ENCODE assay signal across 9 cellular contexts in the genomic region with DNA sequence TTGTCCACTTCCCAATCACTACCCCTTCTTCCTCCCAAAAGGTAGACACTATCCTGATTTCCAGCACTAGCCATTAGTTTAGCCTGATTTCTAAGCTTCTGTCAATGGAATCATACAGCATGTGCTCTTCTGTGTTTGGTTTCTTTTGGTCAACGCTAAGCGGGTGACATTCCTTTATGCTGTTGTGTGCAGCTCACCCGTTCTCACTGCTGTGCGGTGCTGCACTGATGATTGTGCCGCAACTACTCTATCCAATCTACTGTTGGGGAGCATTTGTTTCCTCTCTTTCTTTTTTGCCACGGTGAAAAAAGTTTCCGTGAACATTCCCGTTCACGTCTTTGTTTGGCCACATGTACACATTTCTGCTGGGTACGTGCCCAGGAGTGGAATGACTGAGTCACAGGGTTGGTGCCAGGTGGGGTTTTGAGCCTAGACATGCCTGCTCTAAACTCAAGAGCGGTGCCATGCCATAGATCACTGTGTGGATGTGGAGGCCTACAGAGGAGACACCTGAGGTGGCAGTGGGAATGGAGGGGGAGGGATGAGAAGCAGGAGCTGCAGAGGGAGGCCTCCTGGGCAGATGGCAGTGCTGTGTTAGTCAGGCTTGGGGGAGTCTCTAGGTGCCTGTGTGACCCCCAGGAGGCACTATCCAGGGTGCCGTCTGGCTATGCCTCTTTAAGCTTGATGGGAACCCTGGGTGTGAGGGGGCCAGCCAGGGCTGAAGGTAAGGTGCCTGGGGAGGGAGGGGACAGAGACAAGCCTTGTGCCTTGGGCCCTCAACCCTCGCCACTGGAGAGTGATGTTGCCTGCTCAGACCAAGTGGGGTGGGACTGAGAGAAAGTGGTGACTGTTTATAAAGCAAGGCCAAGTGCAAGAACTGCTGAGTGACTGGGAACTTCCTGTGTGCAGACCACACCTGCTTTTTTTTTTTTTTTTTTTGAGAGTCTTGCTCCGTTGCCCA. TPM values are rescaled to one million over a fixed set of nuclear protein-coding genes. Genes with fewer than 3 reads are reported as not detected.
DNase-seq lines count a peak whose midpoint lies in the region; ATAC-seq and TF ChIP-seq lines count a peak whose summit lies in the region.
"Had no signal": no experiment of that assay in that cellular context is flagged by ENCODE, and none has a peak within 500 bp of the region (broad histone marks: within the 10 kb centered on the region; RNA-seq: fewer than 3 reads in every experiment).

No MANE protein-coding gene starts in this region.

- DNase-seq in cardiac septum (ENCODE audit: low spot score): peak; percentile 74
- no peak for DNase-seq in heart left ventricle
- no peak for DNase-seq in mammary epithelial cell
- DNase-seq in suprapubic skin (ENCODE audit: low spot score in 2 of 2): peak in 1 of 2 donors; percentile 50
- no peak for DNase-seq in NCI-H2196 treated with DMSO at 0.1 percent for 48 hours (lab: John Stamatoyannopoulos, UW; ENCODE audit: unreplicated experiment)
- DNase-seq in activated naive CD4-positive, alpha-beta T cell treated with anti-CD3 and anti-CD28 coated beads for 36 hours: no peak
- no peak for DNase-seq in activated CD4-positive, alpha-beta T cell treated with anti-CD3 and anti-CD28 coated beads, Interleukin-2, amount 50 U/mL, for 1 hour
- DNase-seq: right lobe of liver had no signal

- CTCF ChIA-PET in mammary epithelial cell (lab: Charles Lee; ENCODE audit: low non-redundant PET): no interaction called here
- CTCF ChIA-PET in activated naive CD4-positive, alpha-beta T cell treated with anti-CD3 and anti-CD28 coated beads for 36 hours (lab: Charles Lee): interaction anchor here (0.5 to 0.7 kb wide), 3 partner anchors 27 to 386 kb away, joined by 3 read pairs; no protein-coding TSS in a partner anchor

- H3K9me3 Mint-ChIP-seq in activated naive CD4-positive, alpha-beta T cell treated with anti-CD3 and anti-CD28 coated beads for 36 hours: no peaks in the 10 kb centered on the region

- H3K9ac ChIP-seq in mammary epithelial cell (ENCODE audit: insufficient read depth, low read length): no peak overlapping the region

- H3K9me3 ChIP-seq in heart left ventricle (no peaks in the 10 kb centered on the region), mammary epithelial cell (replicated peaks; ENCODE audit: insufficient read depth, low read length) (peaks cover 4% of the 10 kb centered on the region), suprapubic skin (no peaks in the 10 kb centered on the region)
- H3K9me3 ChIP-seq: right lobe of liver had no signal

- no peak for ATAC-seq in heart left ventricle
- peak; percentile 63 for ATAC-seq in HG03469 (IDR thresholded peaks at IDR 0.05; ENCODE audit: unreplicated experiment)

- H3K4me2 ChIP-seq in mammary epithelial cell (ENCODE audit: insufficient read depth, low read depth, low read length): no peak overlapping the region

- peaks cover 0 to 27% (median 6%) of the 10 kb centered on the region in 12 donors for H3K4me1 ChIP-seq in heart left ventricle
- H3K4me1 ChIP-seq in mammary epithelial cell (ENCODE audit: insufficient read depth, low read length): peaks cover 35% of the 10 kb centered on the region
- H3K4me1 ChIP-seq in suprapubic skin: peaks cover 31% of the 10 kb centered on the region
- H3K4me1 ChIP-seq: right lobe of liver had no signal

- H4K20me1 ChIP-seq in mammary epithelial cell (ENCODE audit: insufficient read depth, low read length): no peaks in the 10 kb centered on the region

- intact Hi-C loops in cardiac septum (cut with DNase I) (loop anchor here (5.0 kb wide), 1 partner anchor 60 kb away; no protein-coding TSS in a partner anchor), heart left ventricle (cut with DNase I) (loop anchor here in 5 of 10 donors (5.0 to 10.0 kb wide), 5 partner anchors 40 to 88 kb away; no protein-coding TSS in a partner anchor), mammary epithelial cell (cut with micrococcal nuclease) (no loop called here)
- intact Hi-C loops in activated naive CD4-positive, alpha-beta T cell treated with anti-CD3 and anti-CD28 coated beads for 36 hours (cut with micrococcal nuclease): no loop called here

- no peaks in the 10 kb centered on the region for H3K79me2 ChIP-seq in mammary epithelial cell (ENCODE audit: insufficient read depth, low read length)

- H3K4me1 Mint-ChIP-seq in activated naive CD4-positive, alpha-beta T cell treated with anti-CD3 and anti-CD28 coated beads for 36 hours (ENCODE audit: low read depth): peaks cover 8% of the 10 kb centered on the region

- no peak overlapping the region for H3K4me3 Mint-ChIP-seq in activated naive CD4-positive, alpha-beta T cell treated with anti-CD3 and anti-CD28 coated beads for 36 hours

- peaks cover 9% of the 10 kb centered on the region for H3K27me3 Mint-ChIP-seq in activated naive CD4-positive, alpha-beta T cell treated with anti-CD3 and anti-CD28 coated beads for 36 hours (ENCODE audit: low read depth)

- TF ChIP-seq CTCF in heart left ventricle (IDR thresholded peaks at IDR 0.05) (no peak), mammary epithelial cell (conservative IDR thresholded peaks at IDR 0.05 in 1 of 2, IDR thresholded peaks at IDR 0.05 in 1 of 2; ENCODE audit: extremely low read depth in 1 of 2, insufficient read depth in 1 of 2, low read depth in 1 of 2, low read length in 2 of 2) (no peak), suprapubic skin (IDR thresholded peaks at IDR 0.05) (no peak)

- H3K36me3 ChIP-seq in heart left ventricle: no peaks in the 10 kb centered on the region
- no peaks in the 10 kb centered on the region for H3K36me3 ChIP-seq in mammary epithelial cell (ENCODE audit: insufficient read depth, low read length)
- no peaks in the 10 kb centered on the region for H3K36me3 ChIP-seq in suprapubic skin
- H3K36me3 ChIP-seq: right lobe of liver had no signal

- in situ Hi-C loops in mammary epithelial cell (cut with MboI; ENCODE audit: low sequenced_read_pairs in 2 of 2): no loop called here

- TF ChIP-seq EP300 in suprapubic skin (IDR thresholded peaks at IDR 0.05): no peak

- no peak overlapping the region for H3K4me3 ChIP-seq in heart left ventricle
- no peak overlapping the region for H3K4me3 ChIP-seq in mammary epithelial cell (replicated peaks in 1 of 3; ENCODE audit: insufficient read depth in 1 of 3, low read depth in 2 of 3, low read length in 3 of 3)
- no peak overlapping the region for H3K4me3 ChIP-seq in suprapubic skin
- H3K4me3 ChIP-seq: right lobe of liver had no signal

- 90 to 93% (median 91%) methylated on average over 14 of the region's 14 CpGs for WGBS in heart left ventricle, 4 donors
- 85% methylated on average over 14 of the region's 14 CpGs for WGBS in mammary epithelial cell (ENCODE audit: low coverage, missing lambda C conversion rate)
- 71% methylated on average over 14 of the region's 14 CpGs for WGBS in suprapubic skin

- no peak overlapping the region for H2AFZ ChIP-seq in mammary epithelial cell (ENCODE audit: low read depth, low read length)

- TF ChIP-seq POLR2A in heart left ventricle (IDR thresholded peaks at IDR 0.05): no peak
- no peak for TF ChIP-seq POLR2A in suprapubic skin (IDR thresholded peaks at IDR 0.05)

- peak overlapping the region in 1 of 12 donors; percentile 61 for H3K27ac ChIP-seq in heart left ventricle
- peak overlapping the region; percentile 47 for H3K27ac ChIP-seq in mammary epithelial cell (ENCODE audit: insufficient read depth, low read depth, low read length)
- H3K27ac ChIP-seq in suprapubic skin: peak overlapping the region; percentile 23
- H3K27ac ChIP-seq: right lobe of liver had no signal

- no TSS peak for BruUV-seq in mammary epithelial cell (replicated peaks; lab: Mats Ljungman, UMichigan)

- dilution Hi-C loops in mammary epithelial cell (cut with HindIII; ENCODE audit: low sequenced_read_pairs): loop anchor here (5.0 kb wide), 2 partner anchors 40 to 70 kb away; no protein-coding TSS in a partner anchor

- H3K36me3 Mint-ChIP-seq in activated naive CD4-positive, alpha-beta T cell treated with anti-CD3 and anti-CD28 coated beads for 36 hours (ENCODE audit: low read depth): no peaks in the 10 kb centered on the region

- H3K27ac Mint-ChIP-seq in activated naive CD4-positive, alpha-beta T cell treated with anti-CD3 and anti-CD28 coated beads for 36 hours: no peak overlapping the region

- H3K27me3 ChIP-seq in heart left ventricle (no peaks in the 10 kb centered on the region), mammary epithelial cell (ENCODE audit: insufficient read depth, low read length) (no peaks in the 10 kb centered on the region), suprapubic skin (no peaks in the 10 kb centered on the region)
- H3K27me3 ChIP-seq: right lobe of liver had no signal

RNA-seq across cellular contexts. Expression of gene ANKRD33B, which starts 11.4 kb away (rescaled TPM):
- total RNA-seq in cardiac septum: 15.2 TPM
- total RNA-seq in heart left ventricle: 10 to 100 TPM in 3 of 9 donors, 1 to 10 TPM in 6; 1.7 to 33.8 (median 5.2) TPM
- polyA plus RNA-seq in heart left ventricle: 1 to 10 TPM in 1 of 2 donors, under 1 TPM in 1; 0.98 to 1.2 TPM
- 1 to 10 TPM in 1 of 2 donors, under 1 TPM in 1; under 0.01 to 1.8 TPM for total RNA-seq in mammary epithelial cell
- 0.50 TPM for polyA plus RNA-seq in mammary epithelial cell
- 2.3 TPM for polyA minus RNA-seq in mammary epithelial cell
- total RNA-seq in suprapubic skin: 10 to 100 TPM; 16.7 to 27.0 (median 24.8) TPM
- 1 to 10 TPM; 1.9 to 2.5 TPM for total RNA-seq in activated naive CD4-positive, alpha-beta T cell treated with anti-CD3 and anti-CD28 coated beads for 36 hours
